ENCODE assay signal across 8 cellular contexts in the genomic region with DNA sequence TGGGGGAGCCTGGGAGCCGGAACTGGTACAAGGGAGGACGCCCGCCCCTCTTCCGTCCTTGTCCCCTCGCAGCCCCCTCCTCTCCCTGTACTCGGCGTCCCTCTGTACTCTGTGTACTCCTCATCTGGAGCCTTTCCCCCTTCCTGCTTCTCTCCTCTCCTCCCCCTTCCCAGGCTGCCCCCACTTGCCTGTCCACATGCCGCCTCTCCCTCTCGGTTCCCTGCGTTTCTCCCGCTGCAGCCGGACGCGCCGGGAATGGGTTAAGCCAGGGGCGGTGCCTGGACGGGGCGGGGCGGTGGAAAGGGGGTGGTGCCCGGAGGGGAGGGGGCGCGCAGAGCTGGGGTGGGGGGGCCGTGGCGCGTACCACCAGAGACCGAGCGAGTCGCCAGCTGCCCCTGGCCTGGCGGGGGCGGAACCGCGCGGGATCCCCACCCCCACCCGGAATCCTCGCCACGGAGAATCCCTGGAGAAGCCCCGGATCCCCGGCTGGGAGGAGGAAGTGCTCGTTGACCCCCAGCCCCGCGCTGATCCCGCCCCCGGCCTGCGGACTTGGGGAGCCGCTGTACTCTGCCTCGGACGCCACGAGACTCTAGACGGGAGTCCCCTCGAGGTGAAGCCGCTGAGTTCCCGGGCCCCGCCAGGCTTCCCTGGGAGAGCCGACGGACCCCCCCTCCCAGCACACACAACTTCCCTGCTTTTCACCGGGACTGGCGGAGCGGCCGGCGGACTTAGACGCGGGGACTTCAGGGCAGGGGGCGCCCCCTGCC. TPM values are rescaled to one million over a fixed set of nuclear protein-coding genes. Genes with fewer than 3 reads are reported as not detected.
DNase-seq lines count a peak whose midpoint lies in the region; ATAC-seq and TF ChIP-seq lines count a peak whose summit lies in the region.

No MANE protein-coding gene starts in this region.

- H3K9me3 ChIP-seq in iPS-18c (ENCODE audit: control insufficient read depth, insufficient read depth, low read length) = no peaks in the 10 kb centered on the region
- H3K9me3 ChIP-seq in sigmoid colon = no peaks in the 10 kb centered on the region

- peaks cover 0 to 2% (median 0%) of the 10 kb centered on the region in 5 experiments for H3K9me3 Mint-ChIP-seq in brain

- H3K27ac ChIP-seq in sigmoid colon = peak overlapping the region; percentile 94 to 99 (median 96)

- peaks cover 81% of the 10 kb centered on the region for H3K4me1 Mint-ChIP-seq in brain

- TF ChIP-seq POLR2A in sigmoid colon (IDR thresholded peaks at IDR 0.05) = peak; percentile 38 to 58

- peaks cover 15% of the 10 kb centered on the region for H3K27me3 Mint-ChIP-seq in brain

- H3K4me3 ChIP-seq in iPS-18c (ENCODE audit: insufficient read depth, low read depth, low read length) (peak overlapping the region; percentile 74), sigmoid colon (peak overlapping the region; percentile 61 to 83 (median 82))

- no peak for TF ChIP-seq EP300 in sigmoid colon (IDR thresholded peaks at IDR 0.05)

- H3K4me3 Mint-ChIP-seq in brain = peak overlapping the region; percentile 90 to 96 (median 91)

- no peak for TF ChIP-seq CTCF in brain (conservative IDR thresholded peaks at IDR 0.05)
- no peak for TF ChIP-seq CTCF in sigmoid colon (IDR thresholded peaks at IDR 0.05)

- ATAC-seq in HG02763 (IDR thresholded peaks at IDR 0.05; ENCODE audit: unreplicated experiment) (no peak), GM18502 (IDR thresholded peaks at IDR 0.05; ENCODE audit: poor library complexity, unreplicated experiment) (no peak)

- H3K27ac Mint-ChIP-seq in brain = peak overlapping the region in 4 of 5 experiments; percentile 78 to 97 (median 92)

- H3K36me3 Mint-ChIP-seq in brain = no peaks in the 10 kb centered on the region

- no peaks in the 10 kb centered on the region for H3K36me3 ChIP-seq in sigmoid colon

- no peaks in the 10 kb centered on the region for H3K27me3 ChIP-seq in sigmoid colon

- 2 to 3% methylated on average over 63 of the region's 63 CpGs for WGBS in sigmoid colon, 2 donors

- DNase-seq in NCI-H2081 (lab: John Stamatoyannopoulos, UW) (peak; percentile 32 to 50), NCI-H2081 treated with DMSO at 0.1 percent for 48 hours (lab: John Stamatoyannopoulos, UW) (no peak), NCI-H526 (lab: John Stamatoyannopoulos, UW) (peak; percentile 65 to 90), sigmoid colon (peak; percentile 92)

- peaks cover 0 to 80% (median 65%) of the 10 kb centered on the region in 4 donors for H3K4me1 ChIP-seq in sigmoid colon

- intact Hi-C loops in sigmoid colon (cut with DNase I) = loop anchor here (2.0 to 5.0 kb wide), 2 partner anchors 23 to 240 kb away; a partner anchor contains a TSS

RNA-seq across cellular contexts. Expression of a gene that starts 22.5 kb away (rescaled TPM):
- polyA plus RNA-seq in brain (ENCODE audit: insufficient read depth, low read depth, low replicate concordance) (not detected), sigmoid colon (under 1 TPM in 1 of 3 donors, not detected in 2; 0.64 TPM)
- 1 to 10 TPM in 1 of 4 donors, under 1 TPM in 1, not detected in 2; 0.49 to 2.1 TPM for total RNA-seq in sigmoid colon

RNA-seq across cellular contexts. Expression of a gene that starts 33.0 kb away (rescaled TPM):
- 26.2 TPM for polyA plus RNA-seq in brain (ENCODE audit: insufficient read depth, low read depth, low replicate concordance)
- total RNA-seq in sigmoid colon = 10 to 100 TPM; 15.8 to 27.3 (median 20.5) TPM
- 10 to 100 TPM; 26.4 to 29.6 (median 27.8) TPM for polyA plus RNA-seq in sigmoid colon

RNA-seq across cellular contexts. Expression of a gene that starts 54.3 kb away (rescaled TPM):
- polyA plus RNA-seq in brain (ENCODE audit: insufficient read depth, low read depth, low replicate concordance) = 23.2 TPM
- total RNA-seq in sigmoid colon = 1 to 10 TPM in 1 of 4 donors, under 1 TPM in 2, not detected in 1; 0.33 to 1.5 (median 0.83) TPM
- polyA plus RNA-seq in sigmoid colon = 10 to 100 TPM in 1 of 3 donors, 1 to 10 TPM in 2; 2.4 to 10.9 (median 8.6) TPM
